ENCODE assay signal across 12 cellular contexts in the genomic region with DNA sequence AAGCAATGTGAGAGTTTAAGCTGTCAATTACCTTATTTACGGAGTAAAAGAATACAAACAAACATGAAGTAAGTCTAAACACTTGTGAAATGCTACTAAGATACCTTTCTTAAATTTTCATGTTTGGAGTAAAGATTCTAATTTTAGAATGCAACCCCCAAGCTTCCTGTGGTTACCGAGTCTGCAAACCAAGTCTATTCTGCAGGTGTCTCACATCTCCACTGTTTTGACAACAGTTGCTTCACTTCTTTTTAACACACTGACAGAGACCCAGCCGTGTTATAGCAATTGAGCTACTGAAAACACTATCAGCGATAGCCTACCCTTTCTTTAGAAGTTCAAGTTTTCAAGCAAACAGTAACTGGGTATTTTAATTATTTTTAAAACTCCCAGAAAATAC.
DNase-seq lines count a peak whose midpoint lies in the region; ATAC-seq and TF ChIP-seq lines count a peak whose summit lies in the region.
"Had no signal": no experiment of that assay in that cellular context is flagged by ENCODE, and none has a peak within 500 bp of the region (broad histone marks: within the 10 kb centered on the region; RNA-seq: fewer than 3 reads in every experiment).

No MANE protein-coding gene starts in this region.

- H3K4me3 Mint-ChIP-seq in immature natural killer cell = no peak overlapping the region
- H3K4me3 Mint-ChIP-seq: CD4-positive, alpha-beta memory T cell had no signal

- H3K9ac ChIP-seq in DND-41 (ENCODE audit: low read depth, low read length) = peak overlapping the region; percentile 37

- peak; percentile 54 for TF ChIP-seq CTCF in DND-41 (IDR thresholded peaks at IDR 0.05; ENCODE audit: borderline replicate concordance, extremely low read depth, low read length, poor library complexity, severe bottlenecking)

- peak overlapping the region; percentile 81 for H3K27ac ChIP-seq in DND-41 (ENCODE audit: low read length)
- H3K27ac ChIP-seq: testis had no signal

- H3K4me1 ChIP-seq in DND-41 (ENCODE audit: insufficient read depth, low read length) = peaks cover 56% of the 10 kb centered on the region
- H3K4me1 ChIP-seq: testis had no signal

- H3K36me3 Mint-ChIP-seq in immature natural killer cell = no peaks in the 10 kb centered on the region
- H3K36me3 Mint-ChIP-seq: CD4-positive, alpha-beta memory T cell had no signal

- no peaks in the 10 kb centered on the region for H3K79me2 ChIP-seq in DND-41 (ENCODE audit: insufficient read depth, low read length)

- DNase-seq in DND-41 (peak; percentile 53), HuH-7.5 (ENCODE audit: low spot score) (peak; percentile 6), immature natural killer cell (no peak), HPDE6-E6E7 (ENCODE audit: extremely low spot score) (no peak), NCI-H1105 (lab: John Stamatoyannopoulos, UW) (no peak), head of caudate nucleus (no peak)
- DNase-seq: activated T-cell treated with anti-CD3 and anti-CD28 coated beads, Interleukin-2, amount 50 U/mL, for 1 hour; CD4-positive, alpha-beta memory T cell; NCI-H1105 treated with DMSO at 0.1 percent for 48 hours; testis had no signal

- ATAC-seq in DND-41 (ENCODE audit: insufficient read depth, low read depth) = peak; percentile 97
- peak; percentile 88 for ATAC-seq in GM18909 (IDR thresholded peaks at IDR 0.05; ENCODE audit: poor library complexity, unreplicated experiment)
- ATAC-seq in HG02678 (IDR thresholded peaks at IDR 0.05; ENCODE audit: unreplicated experiment) = peak; percentile 71

- H3K4me1 Mint-ChIP-seq in immature natural killer cell = no peaks in the 10 kb centered on the region
- H3K4me1 Mint-ChIP-seq: CD4-positive, alpha-beta memory T cell had no signal

- H3K27me3 ChIP-seq in DND-41 (ENCODE audit: insufficient read depth, low read length, poor library complexity) = no peaks in the 10 kb centered on the region
- H3K27me3 ChIP-seq: testis had no signal

- peak overlapping the region; percentile 55 for H3K4me2 ChIP-seq in DND-41 (ENCODE audit: insufficient read depth, low read length)

- no peak overlapping the region for H2AFZ ChIP-seq in DND-41 (ENCODE audit: low read depth, low read length)

- H3K36me3 ChIP-seq in DND-41 (ENCODE audit: insufficient read depth, low read length) = no peaks in the 10 kb centered on the region

- no peak overlapping the region for H3K4me3 ChIP-seq in DND-41 (ENCODE audit: low read depth in 1 of 2, low read length in 2 of 2)
- H3K4me3 ChIP-seq: testis had no signal

- no peaks in the 10 kb centered on the region for H4K20me1 ChIP-seq in DND-41 (ENCODE audit: insufficient read depth, low read length)

- no peak overlapping the region for H3K27ac Mint-ChIP-seq in immature natural killer cell
- H3K27ac Mint-ChIP-seq: CD4-positive, alpha-beta memory T cell had no signal

- intact Hi-C loops in head of caudate nucleus (cut with DNase I) = no loop called here

- H3K27me3 Mint-ChIP-seq in immature natural killer cell (ENCODE audit: low read depth in 3 of 3) = no peaks in the 10 kb centered on the region
- H3K27me3 Mint-ChIP-seq: CD4-positive, alpha-beta memory T cell had no signal

- H3K9me3 Mint-ChIP-seq in immature natural killer cell = peaks cover 0 to 5% (median 5%) of the 10 kb centered on the region in 6 donors
- H3K9me3 Mint-ChIP-seq: CD4-positive, alpha-beta memory T cell had no signal

- no peaks in the 10 kb centered on the region for H3K9me3 ChIP-seq in DND-41 (ENCODE audit: insufficient read depth, low read length, severe bottlenecking)
- H3K9me3 ChIP-seq: testis had no signal

Comparison
In these comparisons a context has a peak if more than half of its experiments do, and no peak if none do; other contexts are left out.
1. DNase-seq: peak in DND-41 (single experiment) and HuH-7.5 (single experiment); none in immature natural killer cell (0 of 3), HPDE6-E6E7 (single experiment), NCI-H1105 (single experiment) and head of caudate nucleus (0 of 42).
2. Peak in every context shown above with its lines, with median percentiles within 50 percentile points of each other: ATAC-seq.